1 cellular context compared by ENCODE assay signal in genomic region chr2:164693390-164693789, GRCh38.
TF ChIP-seq lines count a peak whose summit lies in the region.

No MANE protein-coding gene starts in this region.

TF ChIP-seq in HepG2, 621 proteins besides CTCF, POLR2A, EP300 and RAD21 (continued from another document and continues in another):
- TF ChIP-seq, protein P1, sequence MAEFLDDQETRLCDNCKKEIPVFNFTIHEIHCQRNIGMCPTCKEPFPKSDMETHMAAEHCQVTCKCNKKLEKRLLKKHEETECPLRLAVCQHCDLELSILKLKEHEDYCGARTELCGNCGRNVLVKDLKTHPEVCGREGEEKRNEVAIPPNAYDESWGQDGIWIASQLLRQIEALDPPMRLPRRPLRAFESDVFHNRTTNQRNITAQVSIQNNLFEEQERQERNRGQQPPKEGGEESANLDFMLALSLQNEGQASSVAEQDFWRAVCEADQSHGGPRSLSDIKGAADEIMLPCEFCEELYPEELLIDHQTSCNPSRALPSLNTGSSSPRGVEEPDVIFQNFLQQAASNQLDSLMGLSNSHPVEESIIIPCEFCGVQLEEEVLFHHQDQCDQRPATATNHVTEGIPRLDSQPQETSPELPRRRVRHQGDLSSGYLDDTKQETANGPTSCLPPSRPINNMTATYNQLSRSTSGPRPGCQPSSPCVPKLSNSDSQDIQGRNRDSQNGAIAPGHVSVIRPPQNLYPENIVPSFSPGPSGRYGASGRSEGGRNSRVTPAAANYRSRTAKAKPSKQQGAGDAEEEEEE (CRISPR knock-in tag; IDR thresholded peaks at IDR 0.05; ENCODE audit: borderline replicate concordance), result no peak
- TF ChIP-seq TBP (CRISPR knock-in tag; IDR thresholded peaks at IDR 0.05), result no peak
- TF ChIP-seq SALL2 (CRISPR knock-in tag; IDR thresholded peaks at IDR 0.05), result no peak
- TF ChIP-seq GLI4 (CRISPR knock-in tag; IDR thresholded peaks at IDR 0.05; ENCODE audit: borderline replicate concordance), result no peak
- TF ChIP-seq PHB2 (IDR thresholded peaks at IDR 0.05; ENCODE audit: partially characterized antibody), result no peak
- no peak for TF ChIP-seq EZH2 (conservative IDR thresholded peaks at IDR 0.05; ENCODE audit: low read depth, low read length)
- TF ChIP-seq HOXA9 (CRISPR knock-in tag; IDR thresholded peaks at IDR 0.05; ENCODE audit: borderline replicate concordance), result no peak; the same call in 1 of the 2 replicates
- TF ChIP-seq, protein P2, sequence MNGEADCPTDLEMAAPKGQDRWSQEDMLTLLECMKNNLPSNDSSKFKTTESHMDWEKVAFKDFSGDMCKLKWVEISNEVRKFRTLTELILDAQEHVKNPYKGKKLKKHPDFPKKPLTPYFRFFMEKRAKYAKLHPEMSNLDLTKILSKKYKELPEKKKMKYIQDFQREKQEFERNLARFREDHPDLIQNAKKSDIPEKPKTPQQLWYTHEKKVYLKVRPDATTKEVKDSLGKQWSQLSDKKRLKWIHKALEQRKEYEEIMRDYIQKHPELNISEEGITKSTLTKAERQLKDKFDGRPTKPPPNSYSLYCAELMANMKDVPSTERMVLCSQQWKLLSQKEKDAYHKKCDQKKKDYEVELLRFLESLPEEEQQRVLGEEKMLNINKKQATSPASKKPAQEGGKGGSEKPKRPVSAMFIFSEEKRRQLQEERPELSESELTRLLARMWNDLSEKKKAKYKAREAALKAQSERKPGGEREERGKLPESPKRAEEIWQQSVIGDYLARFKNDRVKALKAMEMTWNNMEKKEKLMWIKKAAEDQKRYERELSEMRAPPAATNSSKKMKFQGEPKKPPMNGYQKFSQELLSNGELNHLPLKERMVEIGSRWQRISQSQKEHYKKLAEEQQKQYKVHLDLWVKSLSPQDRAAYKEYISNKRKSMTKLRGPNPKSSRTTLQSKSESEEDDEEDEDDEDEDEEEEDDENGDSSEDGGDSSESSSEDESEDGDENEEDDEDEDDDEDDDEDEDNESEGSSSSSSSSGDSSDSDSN (CRISPR knock-in tag; IDR thresholded peaks at IDR 0.05), result no peak
- no peak for TF ChIP-seq MTA3 (CRISPR knock-in tag; IDR thresholded peaks at IDR 0.05)
- peak; percentile 75; the same call in 1 of the 2 replicates for TF ChIP-seq DPF2 (CRISPR knock-in tag; IDR thresholded peaks at IDR 0.05; ENCODE audit: borderline replicate concordance, low read depth)
- no peak for TF ChIP-seq ZNF143 (CRISPR knock-in tag; IDR thresholded peaks at IDR 0.05)
- TF ChIP-seq JUN (CRISPR knock-in tag; IDR thresholded peaks at IDR 0.05), result no peak
- no peak for TF ChIP-seq ZNF567 (CRISPR knock-in tag; IDR thresholded peaks at IDR 0.05; ENCODE audit: borderline replicate concordance)
- TF ChIP-seq REL (CRISPR knock-in tag; conservative IDR thresholded peaks at IDR 0.05), result no peak
- no peak for TF ChIP-seq SP1 (IDR thresholded peaks at IDR 0.05)
- TF ChIP-seq SP1 (CRISPR knock-in tag; IDR thresholded peaks at IDR 0.05), result no peak
- peak; percentile 96 for TF ChIP-seq PPARG (CRISPR knock-in tag; conservative IDR thresholded peaks at IDR 0.05)
- no peak for TF ChIP-seq CEBPG (CRISPR knock-in tag; IDR thresholded peaks at IDR 0.05)
- TF ChIP-seq ZNF644 (CRISPR knock-in tag; IDR thresholded peaks at IDR 0.05; ENCODE audit: low read depth), result no peak
- TF ChIP-seq ARID3A (IDR thresholded peaks at IDR 0.05; ENCODE audit: low read depth, low read length), result peak; percentile 83
- TF ChIP-seq, protein P3, sequence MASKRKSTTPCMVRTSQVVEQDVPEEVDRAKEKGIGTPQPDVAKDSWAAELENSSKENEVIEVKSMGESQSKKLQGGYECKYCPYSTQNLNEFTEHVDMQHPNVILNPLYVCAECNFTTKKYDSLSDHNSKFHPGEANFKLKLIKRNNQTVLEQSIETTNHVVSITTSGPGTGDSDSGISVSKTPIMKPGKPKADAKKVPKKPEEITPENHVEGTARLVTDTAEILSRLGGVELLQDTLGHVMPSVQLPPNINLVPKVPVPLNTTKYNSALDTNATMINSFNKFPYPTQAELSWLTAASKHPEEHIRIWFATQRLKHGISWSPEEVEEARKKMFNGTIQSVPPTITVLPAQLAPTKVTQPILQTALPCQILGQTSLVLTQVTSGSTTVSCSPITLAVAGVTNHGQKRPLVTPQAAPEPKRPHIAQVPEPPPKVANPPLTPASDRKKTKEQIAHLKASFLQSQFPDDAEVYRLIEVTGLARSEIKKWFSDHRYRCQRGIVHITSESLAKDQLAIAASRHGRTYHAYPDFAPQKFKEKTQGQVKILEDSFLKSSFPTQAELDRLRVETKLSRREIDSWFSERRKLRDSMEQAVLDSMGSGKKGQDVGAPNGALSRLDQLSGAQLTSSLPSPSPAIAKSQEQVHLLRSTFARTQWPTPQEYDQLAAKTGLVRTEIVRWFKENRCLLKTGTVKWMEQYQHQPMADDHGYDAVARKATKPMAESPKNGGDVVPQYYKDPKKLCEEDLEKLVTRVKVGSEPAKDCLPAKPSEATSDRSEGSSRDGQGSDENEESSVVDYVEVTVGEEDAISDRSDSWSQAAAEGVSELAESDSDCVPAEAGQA (IDR thresholded peaks at IDR 0.05; ENCODE audit: low read depth), result no peak
- TF ChIP-seq, protein P3 (CRISPR knock-in tag; IDR thresholded peaks at IDR 0.05; ENCODE audit: borderline replicate concordance), result no peak; the same call in 1 of the 2 replicates
- TF ChIP-seq ATF1 (CRISPR knock-in tag; IDR thresholded peaks at IDR 0.05), result 0 out of 2 replicates have a peak, but pooled peaks have one; percentile 62
- no peak for TF ChIP-seq ZBTB38 (CRISPR knock-in tag; IDR thresholded peaks at IDR 0.05)
- no peak for TF ChIP-seq ZNF678 (CRISPR knock-in tag; IDR thresholded peaks at IDR 0.05)
- no peak for TF ChIP-seq ETV6 (CRISPR knock-in tag; conservative IDR thresholded peaks at IDR 0.05)
- TF ChIP-seq ZFP82 (CRISPR knock-in tag; IDR thresholded peaks at IDR 0.05; ENCODE audit: borderline replicate concordance), result no peak
- peak; percentile 87 for TF ChIP-seq RARA (CRISPR knock-in tag; IDR thresholded peaks at IDR 0.05)
- no peak for TF ChIP-seq GPBP1L1 (CRISPR knock-in tag; IDR thresholded peaks at IDR 0.05)
- TF ChIP-seq ERF (CRISPR knock-in tag; IDR thresholded peaks at IDR 0.05), result no peak
- no peak for TF ChIP-seq WIZ (CRISPR knock-in tag; IDR thresholded peaks at IDR 0.05)
- no peak for TF ChIP-seq ETV5 (CRISPR knock-in tag; IDR thresholded peaks at IDR 0.05; ENCODE audit: borderline replicate concordance)
- TF ChIP-seq NAIF1 (CRISPR knock-in tag; IDR thresholded peaks at IDR 0.05; ENCODE audit: borderline replicate concordance), result no peak
- TF ChIP-seq HOMEZ (CRISPR knock-in tag; IDR thresholded peaks at IDR 0.05; ENCODE audit: low read depth), result peak; percentile 87; the same call in 1 of the 2 replicates
- TF ChIP-seq ZSCAN29 (CRISPR knock-in tag; conservative IDR thresholded peaks at IDR 0.05), result no peak
- TF ChIP-seq HOXA3 (CRISPR knock-in tag; IDR thresholded peaks at IDR 0.05), result no peak
- TF ChIP-seq FOXP4 (CRISPR knock-in tag; IDR thresholded peaks at IDR 0.05), result peak; percentile 72
- no peak for TF ChIP-seq FLYWCH1 (CRISPR knock-in tag; IDR thresholded peaks at IDR 0.05)
- no peak for TF ChIP-seq EHMT2 (IDR thresholded peaks at IDR 0.05; ENCODE audit: borderline replicate concordance, low read depth, low read length)
- no peak for TF ChIP-seq PHF5A (CRISPR knock-in tag; IDR thresholded peaks at IDR 0.05; ENCODE audit: low read depth, unreplicated experiment)
- TF ChIP-seq NFRKB (IDR thresholded peaks at IDR 0.05), result no peak
- no peak for TF ChIP-seq ZNF17 (CRISPR knock-in tag; IDR thresholded peaks at IDR 0.05)
- TF ChIP-seq KDM2A (CRISPR knock-in tag; IDR thresholded peaks at IDR 0.05; ENCODE audit: borderline replicate concordance, low read depth), result no peak
- peak; percentile 73 for TF ChIP-seq MIER3 (CRISPR knock-in tag; IDR thresholded peaks at IDR 0.05; ENCODE audit: borderline replicate concordance)
- TF ChIP-seq ZNF781 (CRISPR knock-in tag; IDR thresholded peaks at IDR 0.05; ENCODE audit: borderline replicate concordance, not compliant biosample characterization), result no peak
- TF ChIP-seq, protein P4, sequence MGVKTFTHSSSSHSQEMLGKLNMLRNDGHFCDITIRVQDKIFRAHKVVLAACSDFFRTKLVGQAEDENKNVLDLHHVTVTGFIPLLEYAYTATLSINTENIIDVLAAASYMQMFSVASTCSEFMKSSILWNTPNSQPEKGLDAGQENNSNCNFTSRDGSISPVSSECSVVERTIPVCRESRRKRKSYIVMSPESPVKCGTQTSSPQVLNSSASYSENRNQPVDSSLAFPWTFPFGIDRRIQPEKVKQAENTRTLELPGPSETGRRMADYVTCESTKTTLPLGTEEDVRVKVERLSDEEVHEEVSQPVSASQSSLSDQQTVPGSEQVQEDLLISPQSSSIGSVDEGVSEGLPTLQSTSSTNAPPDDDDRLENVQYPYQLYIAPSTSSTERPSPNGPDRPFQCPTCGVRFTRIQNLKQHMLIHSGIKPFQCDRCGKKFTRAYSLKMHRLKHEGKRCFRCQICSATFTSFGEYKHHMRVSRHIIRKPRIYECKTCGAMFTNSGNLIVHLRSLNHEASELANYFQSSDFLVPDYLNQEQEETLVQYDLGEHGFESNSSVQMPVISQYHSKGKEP (CRISPR knock-in tag; IDR thresholded peaks at IDR 0.05), result no peak
- TF ChIP-seq ELF4 (CRISPR knock-in tag; IDR thresholded peaks at IDR 0.05; ENCODE audit: borderline replicate concordance), result no peak
- no peak for TF ChIP-seq PTBP1 (IDR thresholded peaks at IDR 0.05; ENCODE audit: low read depth, low read length, poor library complexity, severe bottlenecking)
- TF ChIP-seq SPEN (CRISPR knock-in tag; IDR thresholded peaks at IDR 0.05; ENCODE audit: low read depth), result no peak
- TF ChIP-seq MBD4 (IDR thresholded peaks at IDR 0.05; ENCODE audit: borderline replicate concordance, low read length), result peak; percentile 87; the same call in 1 of the 2 replicates
